In genomic region chr9:100492952-100493351, GRCh38 we compare ENCODE assay signal across 11 cellular contexts. TPM values are rescaled to one million over a fixed set of nuclear protein-coding genes. Genes with fewer than 3 reads are reported as not detected.
DNase-seq lines count a peak whose midpoint lies in the region; ATAC-seq and TF ChIP-seq lines count a peak whose summit lies in the region.
"Had no signal": no experiment of that assay in that cellular context is flagged by ENCODE, and none has a peak within 500 bp of the region (broad histone marks: within the 10 kb centered on the region; RNA-seq: fewer than 3 reads in every experiment).

No MANE protein-coding gene starts in this region.

- peaks cover 39% of the 10 kb centered on the region for H3K4me1 Mint-ChIP-seq in endodermal cell

- H3K27me3 Mint-ChIP-seq in endodermal cell (ENCODE audit: insufficient read depth): no peaks in the 10 kb centered on the region

- peak overlapping the region; percentile 79 for H2AFZ ChIP-seq in GM23248

- peaks cover 4% of the 10 kb centered on the region; the same call in 1 of the 2 replicates for H3F3A ChIP-seq in GM23248 (ENCODE audit: insufficient read depth)

- H3K36me3 ChIP-seq in GM23248 (ENCODE audit: low read depth): no peaks in the 10 kb centered on the region
- H3K36me3 ChIP-seq in endodermal cell (ENCODE audit: control insufficient read depth, insufficient read depth, low read length): no peaks in the 10 kb centered on the region
- no peaks in the 10 kb centered on the region for H3K36me3 ChIP-seq in body of pancreas (replicated peaks in 1 of 2; ENCODE audit: insufficient read depth in 1 of 2, low read depth in 2 of 2)

- no peak overlapping the region for H3K27ac Mint-ChIP-seq in endodermal cell
- H3K27ac Mint-ChIP-seq: nephron had no signal

- peak overlapping the region; percentile 32 for H3K27ac ChIP-seq in GM23248
- peak overlapping the region; percentile 2 for H3K27ac ChIP-seq in endodermal cell (ENCODE audit: low read depth, low read length)
- no peak overlapping the region for H3K27ac ChIP-seq in body of pancreas

- peak overlapping the region; percentile 45 for H3K4me2 ChIP-seq in GM23248 (ENCODE audit: unreplicated experiment)

- H3K9ac ChIP-seq in GM23248 (peak overlapping the region; percentile 34), endodermal cell (ENCODE audit: extremely low read depth, low read length, poor library complexity, severe bottlenecking) (no peak overlapping the region)

- peaks cover 3% of the 10 kb centered on the region for H3K36me3 Mint-ChIP-seq in endodermal cell (ENCODE audit: low read depth)

- intact Hi-C loops in body of pancreas (cut with DNase I): no loop called here

- H3K4me1 ChIP-seq in GM23248 (ENCODE audit: insufficient read depth) (peaks cover 14% of the 10 kb centered on the region), endodermal cell (ENCODE audit: control insufficient read depth, insufficient read depth, low read length) (no peaks in the 10 kb centered on the region), body of pancreas (no peaks in the 10 kb centered on the region)

- H3K9me2 ChIP-seq in GM23248 (ENCODE audit: insufficient read depth): no peaks in the 10 kb centered on the region

- DNase-seq in GM23248: peak; percentile 67
- DNase-seq in RPMI7951 (ENCODE audit: low read depth): peak; percentile 57
- DNase-seq in endodermal cell: no peak
- DNase-seq in renal cortical epithelial cell (ENCODE audit: low read depth): peak; percentile 34
- DNase-seq in body of pancreas: no peak
- DNase-seq in activated naive CD4-positive, alpha-beta T cell (lab: John Stamatoyannopoulos, UW): no peak
- no peak for DNase-seq in GM13977 (ENCODE audit: low spot score)
- DNase-seq in DMS79 treated with DMSO at 0.1 percent for 48 hours (lab: John Stamatoyannopoulos, UW): no peak
- DNase-seq: activated CD4-positive, alpha-beta T cell treated with anti-CD3 and anti-CD28 coated beads, Interleukin-2, amount 50 U/mL, for 48 hours; aorta had no signal

- no peaks in the 10 kb centered on the region for H4K20me1 ChIP-seq in GM23248 (ENCODE audit: insufficient read depth)

- H3K4me3 Mint-ChIP-seq in endodermal cell: no peak overlapping the region
- H3K4me3 Mint-ChIP-seq: nephron had no signal

- in situ Hi-C loops in GM23248 (cut with MboI): no loop called here
- in situ Hi-C loops in GM13977 (cut with MboI; ENCODE audit: low pct_unique_long_range_greater_than_20kb, low sequenced_read_pairs, unreplicated experiment): no loop called here

- H3K9me3 ChIP-seq in GM23248 (ENCODE audit: low read depth) (no peaks in the 10 kb centered on the region), endodermal cell (ENCODE audit: control insufficient read depth, low read length) (no peaks in the 10 kb centered on the region), body of pancreas (no peaks in the 10 kb centered on the region)

- 52 to 59% methylated on average over 2 of the region's 2 CpGs for WGBS in GM23248 (ENCODE audit: low coverage in 1 of 2, low lambda C conversion rate in 2 of 2, missing lambda C conversion rate in 2 of 2), 2 experiments
- 82 to 100% methylated on average over 1 to 2 of the region's 2 CpGs for WGBS in endodermal cell (ENCODE audit: insufficient coverage in 1 of 2, insufficient read length in 1 of 2), 2 experiments
- 88 to 93% methylated on average over 2 of the region's 2 CpGs for WGBS in body of pancreas, 2 donors

- H3K9me3 Mint-ChIP-seq in endodermal cell: no peaks in the 10 kb centered on the region
- H3K9me3 Mint-ChIP-seq: nephron had no signal

- TF ChIP-seq CTCF in endodermal cell (conservative IDR thresholded peaks at IDR 0.05) (no peak), body of pancreas (IDR thresholded peaks at IDR 0.05) (no peak), GM13977 (IDR thresholded peaks at IDR 0.05; ENCODE audit: extremely low read depth, insufficient read depth, missing control alignments) (no peak)

- no peak for ATAC-seq in body of pancreas

- no peaks in the 10 kb centered on the region for H3K27me3 ChIP-seq in GM23248 (replicated peaks; ENCODE audit: insufficient read depth)
- no peaks in the 10 kb centered on the region for H3K27me3 ChIP-seq in endodermal cell (ENCODE audit: control insufficient read depth, insufficient read depth, low read length, poor library complexity, severe bottlenecking)
- no peaks in the 10 kb centered on the region for H3K27me3 ChIP-seq in body of pancreas

- no peak for TF ChIP-seq POLR2A in body of pancreas (IDR thresholded peaks at IDR 0.05)

- H3K4me3 ChIP-seq in GM23248 (0 out of 2 replicates have a peak overlapping the region, but pooled peaks have one; percentile 17), endodermal cell (ENCODE audit: low read length) (no peak overlapping the region), body of pancreas (no peak overlapping the region)

- peaks cover 28% of the 10 kb centered on the region for H3K79me2 ChIP-seq in GM23248 (ENCODE audit: insufficient read depth)

RNA-seq across cellular contexts. Expression of gene TMEFF1, which starts 20.0 kb away (rescaled TPM):
- 0.43 and 4.4 TPM in 2 replicates for total RNA-seq in GM23248 (2014; rRNA removed; shearing (Covaris generic))
- 0.34 and 0.68 TPM in 2 replicates for polyA plus RNA-seq in GM23248 (2016; fragmentation: Nextera tagmentation; extraction: Ambion mirVana)
- 0.48 and 2.1 TPM in 2 replicates for total RNA-seq in RPMI7951 (2014; rRNA removed; shearing (Covaris generic))
- 100 to 1,000 TPM in 1 of 2 donors, 10 to 100 TPM in 1; 67.5 to 111 TPM for total RNA-seq in endodermal cell
- polyA plus RNA-seq in endodermal cell (2013, experiment 1 of 2): 72.7 TPM
- 62.6 TPM for polyA plus RNA-seq in endodermal cell (2013, experiment 2 of 2)
- total RNA-seq in renal cortical epithelial cell: 3.5 and 4.3 TPM in 2 replicates
- total RNA-seq in body of pancreas: not detected
- polyA plus RNA-seq: aorta had no signal

Comparison
In these comparisons a context has a peak if more than half of its experiments do, and no peak if none do; other contexts are left out.
1. DNase-seq: peak in GM23248 (single experiment), RPMI7951 (single experiment) and renal cortical epithelial cell (single experiment); none in endodermal cell (single experiment), body of pancreas (0 of 4), activated naive CD4-positive, alpha-beta T cell (0 of 4), GM13977 (single experiment) and DMS79 treated with DMSO at 0.1 percent for 48 hours (single experiment).
2. H3K27ac ChIP-seq: peak in GM23248 (single experiment) and endodermal cell (single experiment); none in body of pancreas (0 of 4).
3. RNA of gene TMEFF1, which starts 20.0 kb away (total RNA-seq): 67.5 to 111 TPM in endodermal cell; 3.5 to 4.3 TPM in renal cortical epithelial cell, 0.48 to 2.1 TPM in RPMI7951, 0.43 to 4.4 TPM in GM23248 and not detected in body of pancreas; every median in the first group is over 10 times any median in the second.